Comparison of ENCODE assay signal across 23 cellular contexts in genomic region chr7:86130268-86130667, GRCh38.
"Had no signal": no experiment of that assay in that cellular context is flagged by ENCODE, and none has a peak within 500 bp of the region (broad histone marks: within the 10 kb centered on the region; RNA-seq: fewer than 3 reads in every experiment).

No MANE protein-coding gene starts in this region.

- DNase-seq: dermis blood vessel endothelial cell; effector memory CD4-positive, alpha-beta T cell; foreskin melanocyte; glutamatergic neuron; heart right ventricle; hippocampal formation; left ventricle myocardium superior; lower lobe of right lung; naive thymus-derived CD8-positive, alpha-beta T cell; nephron progenitor cell; stimulated activated CD4-positive, alpha-beta T cell treated with anti-CD3 and anti-CD28 coated beads, Interleukin-4, amount 100 ng/mL, for 4 hours; stimulated activated naive B cell treated with anti-CD40 and anti-IgM and Interleukin-4, amounts not matched to agents 10 μg/mL and 1 μg/mL and 100 μg/mL, for 72 hours; upper lobe of right lung had no signal

- H3K27ac ChIP-seq: coronary artery, esophagus muscularis mucosa, heart right ventricle, lower lobe of right lung, neutrophil, pancreas, thoracic aorta, tibial nerve, upper lobe of right lung, vagina had no signal

- ATAC-seq: heart right ventricle; left ventricle myocardium superior; lower lobe of right lung; naive thymus-derived CD8-positive, alpha-beta T cell; pancreas; sciatic nerve; stimulated activated naive B cell treated with anti-CD40 and anti-IgM and Interleukin-4, amounts not matched to agents 10 μg/mL and 1 μg/mL and 100 μg/mL, for 72 hours; upper lobe of right lung had no signal

- H3K4me1 ChIP-seq: esophagus muscularis mucosa, heart right ventricle, lower lobe of right lung, pancreas, tibial nerve, upper lobe of right lung, vagina had no signal

- H3K27me3 ChIP-seq: esophagus muscularis mucosa, heart right ventricle, neutrophil, pancreas, tibial nerve, upper lobe of right lung, vagina had no signal

- FAIRE-seq: endothelial cell of umbilical vein, keratinocyte, pancreas had no signal
